ENCODE assay signal across 9 cellular contexts in genomic region chr3:58047806-58048205, GRCh38. TPM values are rescaled to one million over a fixed set of nuclear protein-coding genes. Genes with fewer than 3 reads are reported as not detected.
A peak's percentile ranks its signal among the peaks of the same experiment; 100 is the strongest.
DNase-seq lines count a peak whose midpoint lies in the region; TF ChIP-seq lines count a peak whose summit lies in the region.
"Had no signal": no experiment of that assay in that cellular context is flagged by ENCODE, and none has a peak within 500 bp of the region (broad histone marks: within the 10 kb centered on the region; RNA-seq: fewer than 3 reads in every experiment).

No MANE protein-coding gene starts in this region.

- TF ChIP-seq CTCF in adrenal gland (IDR thresholded peaks at IDR 0.05) (no peak), coronary artery (IDR thresholded peaks at IDR 0.05) (no peak), GM20000 (IDR thresholded peaks at IDR 0.05; ENCODE audit: extremely low read depth, missing control alignments) (no peak)

- H3K27me3 ChIP-seq in adrenal gland: no peaks in the 10 kb centered on the region

- H3K4me3 ChIP-seq in adrenal gland: no peak overlapping the region
- H3K4me3 ChIP-seq in coronary artery: no peak overlapping the region

- 73 to 77% (median 74%) methylated on average over 5 of the region's 5 CpGs for WGBS in adrenal gland, 4 donors

- peak overlapping the region in 4 of 5 donors; percentile 71 to 91 (median 86) for H3K27ac ChIP-seq in adrenal gland
- peak overlapping the region in 1 of 2 donors; percentile 71 for H3K27ac ChIP-seq in coronary artery

- no peak for TF ChIP-seq POLR2A in adrenal gland (IDR thresholded peaks at IDR 0.05)

- intact Hi-C loops in adrenal gland (cut with DNase I): no loop called here

- peaks cover 31 to 69% of the 10 kb centered on the region in 2 donors for H3K4me1 ChIP-seq in adrenal gland (replicated peaks in 1 of 2)

- DNase-seq in H4 (ENCODE audit: low spot score): peak; percentile 80
- no peak for DNase-seq in adrenal gland
- peak; percentile 97 for DNase-seq in iris pigment epithelial cell (ENCODE audit: low read depth)
- peak; percentile 49 for DNase-seq in stromal cell of bone marrow (ENCODE audit: low read depth)
- no peak for DNase-seq in coronary artery (ENCODE audit: low spot score)
- no peak for DNase-seq in COLO829 (ENCODE audit: low spot score)
- DNase-seq in GM20000 (ENCODE audit: low spot score): no peak
- no peak for DNase-seq in NCI-H1417 treated with DMSO at 0.1 percent for 48 hours (lab: John Stamatoyannopoulos, UW)
- DNase-seq: activated effector memory CD4-positive, alpha-beta T cell treated with Interleukin-2 at 50 U/mL for 16 hours had no signal

- no peaks in the 10 kb centered on the region for H3K9me3 ChIP-seq in adrenal gland (replicated peaks in 1 of 3)

- H3K36me3 ChIP-seq in adrenal gland (replicated peaks in 1 of 2): no peaks in the 10 kb centered on the region

RNA-seq across cellular contexts. Expression of gene FLNB, which starts 39.6 kb away (rescaled TPM):
- total RNA-seq in H4 (2014; rRNA removed; shearing (Covaris generic)): 47.2 and 57.1 TPM in 2 replicates
- 100 to 1,000 TPM in 6 of 8 donors, 10 to 100 TPM in 2; 84.6 to 278 (median 120) TPM for total RNA-seq in adrenal gland
- 100 to 1,000 TPM in 2 of 3 donors, 10 to 100 TPM in 1; 94.9 to 174 (median 138) TPM for polyA plus RNA-seq in adrenal gland

Comparison
In these comparisons a context has a peak if more than half of its experiments do, and no peak if none do; other contexts are left out.
1. DNase-seq: peak in H4 (single experiment), iris pigment epithelial cell (single experiment) and stromal cell of bone marrow (single experiment); none in adrenal gland (0 of 7), coronary artery (single experiment), COLO829 (single experiment), GM20000 (single experiment) and NCI-H1417 treated with DMSO at 0.1 percent for 48 hours (single experiment).